Comparison of ENCODE assay signal across 18 cellular contexts in genomic region chr17:7332600-7333069, GRCh38. TPM values are rescaled to one million over a fixed set of nuclear protein-coding genes. Genes with fewer than 3 reads are reported as not detected.
DNase-seq lines count a peak whose midpoint lies in the region; ATAC-seq, FAIRE-seq and TF ChIP-seq lines count a peak whose summit lies in the region.
"Not testable (repeated sequence)": the region's sequence is repeated elsewhere in the genome, so short reads cannot be mapped to it uniquely, and the experiment has no call there.
"Had no signal": no experiment of that assay in that cellular context is flagged by ENCODE, and none has a peak within 500 bp of the region (broad histone marks: within the 10 kb centered on the region; RNA-seq: fewer than 3 reads in every experiment).

No MANE protein-coding gene starts in this region.

- TF ChIP-seq CTCF in OCI-LY3 (IDR thresholded peaks at IDR 0.05; ENCODE audit: low read depth, low read length); activated B cell treated with CpG ODN at 0.5 μM for 24 hours (IDR thresholded peaks at IDR 0.05): not testable (repeated sequence)

- H4K20me1 ChIP-seq in BLaER1; OCI-LY3 (ENCODE audit: insufficient read depth, low read length): not testable (repeated sequence)

- not testable (repeated sequence) for H3K36me3 ChIP-seq in BLaER1; OCI-LY3 (replicated peaks; ENCODE audit: low read depth, low read length)

- not testable (repeated sequence) for H3K27me3 ChIP-seq in BLaER1; OCI-LY3 (ENCODE audit: low read depth, low read length)

- CTCF ChIA-PET in activated B cell treated with CpG ODN at 0.5 μM for 24 hours (lab: Charles Lee): not testable (repeated sequence)

- 0 out of 2 replicates have a peak overlapping the region, but pooled peaks have one; percentile 45 for H3K9ac ChIP-seq in BLaER1
- H3K9ac ChIP-seq in OCI-LY3 (ENCODE audit: low read length): peak overlapping the region; percentile 54

- H3K27ac Mint-ChIP-seq in activated B cell treated with CpG ODN at 0.5 μM for 24 hours: peak overlapping the region; percentile 78
- H3K27ac Mint-ChIP-seq in activated T-helper 1 cell treated with anti-CD3 and anti-CD28 coated beads, Interleukin-12 subunit alpha, Interleukin-12 subunit beta, Interleukin-2, Interleukin-4 antibody, amounts not matched to agents 30 ng/mL and 10 ng/mL and 1 ng/mL, durations not matched to agents 14 hours and 24 hours and 36 hours: peak overlapping the region; percentile 80
- peak overlapping the region; percentile 64 to 97 (median 92) for H3K27ac Mint-ChIP-seq in naive thymus-derived CD8-positive, alpha-beta T cell
- H3K27ac Mint-ChIP-seq in stimulated activated memory B cell treated with anti-CD40 and anti-IgM and Interleukin-4, amounts not matched to agents 10 μg/mL and 1 μg/mL and 100 μg/mL, for 72 hours: peak overlapping the region; percentile 99

- POLR2A ChIA-PET in activated B cell treated with CpG ODN at 0.5 μM for 24 hours (lab: Charles Lee): interaction anchor here (0.7 to 1.0 kb wide), 2 partner anchors 18 to 241 kb away, joined by 3 read pairs; no protein-coding TSS in a partner anchor
- POLR2A ChIA-PET in naive thymus-derived CD8-positive, alpha-beta T cell (lab: Charles Lee): interaction anchor here (10.5 kb wide), 1 partner anchor 21 kb away, joined by 168 read pairs; the partner anchor contains the start of genes EIF5A and GPS2

- H2AFZ ChIP-seq in OCI-LY3 (ENCODE audit: low read depth, low read length): not testable (repeated sequence)

- peaks cover 22% of the 10 kb centered on the region for H3K79me2 ChIP-seq in OCI-LY3 (ENCODE audit: low read length)

- FAIRE-seq in GM18507 (lab: Jason Lieb, UNC): peak; percentile 62

- H3K4me3 ChIP-seq in BLaER1: not testable (repeated sequence)
- peak overlapping the region; percentile 67 for H3K4me3 ChIP-seq in OCI-LY3 (ENCODE audit: low read length)

- not testable (repeated sequence) for H3K9me3 ChIP-seq in BLaER1; OCI-LY3 (ENCODE audit: insufficient read depth, low read length)

- H3K27ac ChIP-seq in BLaER1 (peak overlapping the region; percentile 45; the same call in 1 of the 2 replicates), OCI-LY3 (ENCODE audit: low read length) (peak overlapping the region; percentile 59)

- H3K4me1 Mint-ChIP-seq in activated B cell treated with CpG ODN at 0.5 μM for 24 hours: peaks cover 65% of the 10 kb centered on the region
- peaks cover 61% of the 10 kb centered on the region for H3K4me1 Mint-ChIP-seq in activated T-helper 1 cell treated with anti-CD3 and anti-CD28 coated beads, Interleukin-12 subunit alpha, Interleukin-12 subunit beta, Interleukin-2, Interleukin-4 antibody, amounts not matched to agents 30 ng/mL and 10 ng/mL and 1 ng/mL, durations not matched to agents 14 hours and 24 hours and 36 hours (ENCODE audit: low read depth)
- H3K4me1 Mint-ChIP-seq in naive thymus-derived CD8-positive, alpha-beta T cell: peaks cover 42 to 73% (median 62%) of the 10 kb centered on the region in 4 donors
- peaks cover 83% of the 10 kb centered on the region for H3K4me1 Mint-ChIP-seq in stimulated activated memory B cell treated with anti-CD40 and anti-IgM and Interleukin-4, amounts not matched to agents 10 μg/mL and 1 μg/mL and 100 μg/mL, for 72 hours

- H3K4me2 ChIP-seq in BLaER1: peak overlapping the region; percentile 60
- peak overlapping the region; percentile 80 for H3K4me2 ChIP-seq in OCI-LY3 (ENCODE audit: low read length)

- H3K4me3 Mint-ChIP-seq in activated B cell treated with CpG ODN at 0.5 μM for 24 hours: peak overlapping the region; percentile 16
- H3K4me3 Mint-ChIP-seq in activated T-helper 1 cell treated with anti-CD3 and anti-CD28 coated beads, Interleukin-12 subunit alpha, Interleukin-12 subunit beta, Interleukin-2, Interleukin-4 antibody, amounts not matched to agents 30 ng/mL and 10 ng/mL and 1 ng/mL, durations not matched to agents 14 hours and 24 hours and 36 hours: peak overlapping the region; percentile 69
- peak overlapping the region; percentile 31 to 86 (median 76) for H3K4me3 Mint-ChIP-seq in naive thymus-derived CD8-positive, alpha-beta T cell
- H3K4me3 Mint-ChIP-seq in stimulated activated memory B cell treated with anti-CD40 and anti-IgM and Interleukin-4, amounts not matched to agents 10 μg/mL and 1 μg/mL and 100 μg/mL, for 72 hours: peak overlapping the region; percentile 74

- not testable (repeated sequence) for ATAC-seq in activated B cell treated with CpG ODN at 0.5 μM for 24 hours (ENCODE audit: low read depth); naive thymus-derived CD8-positive, alpha-beta T cell; stimulated activated memory B cell treated with anti-CD40 and anti-IgM and Interleukin-4, amounts not matched to agents 10 μg/mL and 1 μg/mL and 100 μg/mL, for 72 hours

- intact Hi-C loops in activated B cell treated with CpG ODN at 0.5 μM for 24 hours (cut with micrococcal nuclease); activated T-helper 1 cell treated with anti-CD3 and anti-CD28 coated beads, Interleukin-12 subunit alpha, Interleukin-12 subunit beta, Interleukin-2, Interleukin-4 antibody, amounts not matched to agents 30 ng/mL and 10 ng/mL and 1 ng/mL, durations not matched to agents 14 hours and 24 hours and 36 hours (cut with micrococcal nuclease): not testable (repeated sequence)

- H3K9me3 Mint-ChIP-seq in activated B cell treated with CpG ODN at 0.5 μM for 24 hours; activated T-helper 1 cell treated with anti-CD3 and anti-CD28 coated beads, Interleukin-12 subunit alpha, Interleukin-12 subunit beta, Interleukin-2, Interleukin-4 antibody, amounts not matched to agents 30 ng/mL and 10 ng/mL and 1 ng/mL, durations not matched to agents 14 hours and 24 hours and 36 hours; naive thymus-derived CD8-positive, alpha-beta T cell; stimulated activated memory B cell treated with anti-CD40 and anti-IgM and Interleukin-4, amounts not matched to agents 10 μg/mL and 1 μg/mL and 100 μg/mL, for 72 hours: not testable (repeated sequence)

- H3K4me1 ChIP-seq in BLaER1: peaks cover 83% of the 10 kb centered on the region
- peaks cover 44% of the 10 kb centered on the region for H3K4me1 ChIP-seq in OCI-LY3 (ENCODE audit: low read length)

- not testable (repeated sequence) for H3K27me3 Mint-ChIP-seq in activated B cell treated with CpG ODN at 0.5 μM for 24 hours; activated T-helper 1 cell treated with anti-CD3 and anti-CD28 coated beads, Interleukin-12 subunit alpha, Interleukin-12 subunit beta, Interleukin-2, Interleukin-4 antibody, amounts not matched to agents 30 ng/mL and 10 ng/mL and 1 ng/mL, durations not matched to agents 14 hours and 24 hours and 36 hours (ENCODE audit: insufficient read depth); naive thymus-derived CD8-positive, alpha-beta T cell; stimulated activated memory B cell treated with anti-CD40 and anti-IgM and Interleukin-4, amounts not matched to agents 10 μg/mL and 1 μg/mL and 100 μg/mL, for 72 hours

- not testable (repeated sequence) for DNase-seq in GM18507 (ENCODE audit: extremely low spot score, insufficient read length, low read depth); activated B cell treated with CpG ODN at 0.5 μM for 24 hours
- DNase-seq in activated T-helper 1 cell treated with anti-CD3 and anti-CD28 coated beads, Interleukin-12 subunit alpha, Interleukin-12 subunit beta, Interleukin-2, Interleukin-4 antibody, amounts not matched to agents 30 ng/mL and 10 ng/mL and 1 ng/mL, durations not matched to agents 14 hours and 24 hours and 36 hours (ENCODE audit: low spot score): peak; percentile 33
- peak; percentile 71 for DNase-seq in central memory CD4-positive, alpha-beta T cell
- peak in 5 of 10 donors; percentile 56 to 77 (median 60) for DNase-seq in naive thymus-derived CD8-positive, alpha-beta T cell

- H3K36me3 Mint-ChIP-seq in activated B cell treated with CpG ODN at 0.5 μM for 24 hours (ENCODE audit: low read depth): peaks cover 16% of the 10 kb centered on the region
- H3K36me3 Mint-ChIP-seq in activated T-helper 1 cell treated with anti-CD3 and anti-CD28 coated beads, Interleukin-12 subunit alpha, Interleukin-12 subunit beta, Interleukin-2, Interleukin-4 antibody, amounts not matched to agents 30 ng/mL and 10 ng/mL and 1 ng/mL, durations not matched to agents 14 hours and 24 hours and 36 hours (ENCODE audit: low read depth); naive thymus-derived CD8-positive, alpha-beta T cell: not testable (repeated sequence)
- H3K36me3 Mint-ChIP-seq in stimulated activated memory B cell treated with anti-CD40 and anti-IgM and Interleukin-4, amounts not matched to agents 10 μg/mL and 1 μg/mL and 100 μg/mL, for 72 hours: peaks cover 13% of the 10 kb centered on the region

RNA-seq across cellular contexts. Expression of gene NEURL4, which starts 3.5 kb away (rescaled TPM):
- 52.8 and 60.1 TPM in 2 replicates for total RNA-seq in activated B cell treated with CpG ODN at 0.5 μM for 24 hours
- total RNA-seq in activated T-helper 1 cell treated with anti-CD3 and anti-CD28 coated beads, Interleukin-12 subunit alpha, Interleukin-12 subunit beta, Interleukin-2, Interleukin-4 antibody, amounts not matched to agents 30 ng/mL and 10 ng/mL and 1 ng/mL, durations not matched to agents 14 hours and 24 hours and 36 hours: 57.1 and 60.9 TPM in 2 replicates
- 10 to 100 TPM; 74.7 to 82.7 TPM for total RNA-seq in naive thymus-derived CD8-positive, alpha-beta T cell
- polyA plus RNA-seq in naive thymus-derived CD8-positive, alpha-beta T cell: 1 to 10 TPM in 2 of 3 donors, under 1 TPM in 1; 0.90 to 2.7 (median 1.1) TPM

RNA-seq across cellular contexts. Expression of gene ACAP1, which starts 3.7 kb away (rescaled TPM):
- 298 and 328 TPM in 2 replicates for total RNA-seq in activated B cell treated with CpG ODN at 0.5 μM for 24 hours
- 260 and 266 TPM in 2 replicates for total RNA-seq in activated T-helper 1 cell treated with anti-CD3 and anti-CD28 coated beads, Interleukin-12 subunit alpha, Interleukin-12 subunit beta, Interleukin-2, Interleukin-4 antibody, amounts not matched to agents 30 ng/mL and 10 ng/mL and 1 ng/mL, durations not matched to agents 14 hours and 24 hours and 36 hours
- total RNA-seq in naive thymus-derived CD8-positive, alpha-beta T cell: 100 to 1,000 TPM; 450 to 466 TPM
- 100 to 1,000 TPM; 246 to 295 (median 283) TPM for polyA plus RNA-seq in naive thymus-derived CD8-positive, alpha-beta T cell
- total RNA-seq: glomerular endothelial cell, myocyte, SJSA1 had no signal

RNA-seq across cellular contexts. Expression of gene GPS2, which starts 17.5 kb away (rescaled TPM):
- total RNA-seq in activated B cell treated with CpG ODN at 0.5 μM for 24 hours: 105 and 115 TPM in 2 replicates
- 52.3 and 59.0 TPM in 2 replicates for total RNA-seq in activated T-helper 1 cell treated with anti-CD3 and anti-CD28 coated beads, Interleukin-12 subunit alpha, Interleukin-12 subunit beta, Interleukin-2, Interleukin-4 antibody, amounts not matched to agents 30 ng/mL and 10 ng/mL and 1 ng/mL, durations not matched to agents 14 hours and 24 hours and 36 hours
- total RNA-seq in naive thymus-derived CD8-positive, alpha-beta T cell: 100 to 1,000 TPM; 146 to 147 TPM
- polyA plus RNA-seq in naive thymus-derived CD8-positive, alpha-beta T cell: 100 to 1,000 TPM in 1 of 3 donors, 10 to 100 TPM in 2; 75.7 to 107 (median 98.6) TPM

RNA-seq across cellular contexts. Expression of gene KCTD11, which starts 19.3 kb away (rescaled TPM):
- total RNA-seq in activated B cell treated with CpG ODN at 0.5 μM for 24 hours: 7.2 and 7.8 TPM in 2 replicates
- 5.3 TPM in 2 replicates for total RNA-seq in activated T-helper 1 cell treated with anti-CD3 and anti-CD28 coated beads, Interleukin-12 subunit alpha, Interleukin-12 subunit beta, Interleukin-2, Interleukin-4 antibody, amounts not matched to agents 30 ng/mL and 10 ng/mL and 1 ng/mL, durations not matched to agents 14 hours and 24 hours and 36 hours
- 1 to 10 TPM; 4.6 to 5.0 TPM for total RNA-seq in naive thymus-derived CD8-positive, alpha-beta T cell
- polyA plus RNA-seq in naive thymus-derived CD8-positive, alpha-beta T cell: 1 to 10 TPM; 1.2 to 1.6 (median 1.3) TPM

RNA-seq across cellular contexts. Expression of gene TMEM95, which starts 22.3 kb away (rescaled TPM):
- not detected in 2 replicates for total RNA-seq in activated B cell treated with CpG ODN at 0.5 μM for 24 hours
- 0.17 TPM in 1 of 2 replicates, not detected in the other for total RNA-seq in activated T-helper 1 cell treated with anti-CD3 and anti-CD28 coated beads, Interleukin-12 subunit alpha, Interleukin-12 subunit beta, Interleukin-2, Interleukin-4 antibody, amounts not matched to agents 30 ng/mL and 10 ng/mL and 1 ng/mL, durations not matched to agents 14 hours and 24 hours and 36 hours
- total RNA-seq in naive thymus-derived CD8-positive, alpha-beta T cell: not detected
- not detected for polyA plus RNA-seq in naive thymus-derived CD8-positive, alpha-beta T cell
- total RNA-seq: body of pancreas; fibroblast of lung; glomerular endothelial cell; HFFc6; HT1080; mammary epithelial cell; myocyte; SJSA1; stomach; T-helper 2 cell treated with Interferon-gamma antibody and Interleukin-4, amounts not matched to agents 100 ng/mL and 5 ng/mL, for 36 hours had no signal
- polyA plus RNA-seq: fibroblast of lung, mammary epithelial cell, stomach had no signal

Comparison
In these comparisons a context has a peak if more than half of its experiments do, and no peak if none do; other contexts are left out.
1. H3K4me3 Mint-ChIP-seq: peak in every context shown above with its lines; median percentile 76 in naive thymus-derived CD8-positive, alpha-beta T cell; 74 in stimulated activated memory B cell treated with anti-CD40 and anti-IgM and Interleukin-4, amounts not matched to agents 10 μg/mL and 1 μg/mL and 100 μg/mL, for 72 hours; 69 in activated T-helper 1 cell treated with anti-CD3 and anti-CD28 coated beads, Interleukin-12 subunit alpha, Interleukin-12 subunit beta, Interleukin-2, Interleukin-4 antibody, amounts not matched to agents 30 ng/mL and 10 ng/mL and 1 ng/mL, durations not matched to agents 14 hours and 24 hours and 36 hours; 16 in activated B cell treated with CpG ODN at 0.5 μM for 24 hours.